8 cellular contexts compared by ENCODE assay signal in genomic region chr7:2520131-2520807, GRCh38. TPM values are rescaled to one million over a fixed set of nuclear protein-coding genes. Genes with fewer than 3 reads are reported as not detected.
DNase-seq lines count a peak whose midpoint lies in the region; ATAC-seq and TF ChIP-seq lines count a peak whose summit lies in the region.

No MANE protein-coding gene starts in this region.

- H3K27ac ChIP-seq in uterus: peak overlapping the region in 1 of 2 donors; percentile 67

- no peaks in the 10 kb centered on the region for H3K27me3 Mint-ChIP-seq in activated CD4-positive, alpha-beta T cell treated with anti-CD3 and anti-CD28 coated beads, Interleukin-2, amount 10 ng/mL, durations not matched to agents 7 days and 5 days
- no peaks in the 10 kb centered on the region for H3K27me3 Mint-ChIP-seq in MCF 10A (ENCODE audit: insufficient read depth, unreplicated experiment)
- H3K27me3 Mint-ChIP-seq in memory B cell: no peaks in the 10 kb centered on the region

- H3K36me3 ChIP-seq in NT2/D1 (ENCODE audit: insufficient read depth, insufficient read length, low read length) (peaks cover 13% of the 10 kb centered on the region), uterus (no peaks in the 10 kb centered on the region)

- peak overlapping the region; percentile 73 for H3K4me3 ChIP-seq in NT2/D1 (ENCODE audit: insufficient read length, low read depth)
- H3K4me3 ChIP-seq in uterus: peak overlapping the region; percentile 32 to 34

- peaks cover 54% of the 10 kb centered on the region for H3K27me3 ChIP-seq in NT2/D1 (ENCODE audit: insufficient read depth, insufficient read length)
- peaks cover 0 to 10% of the 10 kb centered on the region in 2 donors for H3K27me3 ChIP-seq in uterus

- POLR2A ChIA-PET in activated CD4-positive, alpha-beta T cell treated with anti-CD3 and anti-CD28 coated beads, Interleukin-2, amount 10 ng/mL, durations not matched to agents 7 days and 5 days (lab: Charles Lee): interaction anchor here (0.6 kb wide), 1 partner anchor 9 kb away, joined by 3 read pairs; no protein-coding TSS in a partner anchor
- POLR2A ChIA-PET in MCF 10A (lab: Yijun Ruan, JAX): interaction anchor here (0.6 to 1.5 kb wide), 4 partner anchors 10 to 153 kb away, joined by 3 to 5 read pairs (median 4); partner anchors contain the start of gene BRAT1

- H3K4me3 Mint-ChIP-seq in activated CD4-positive, alpha-beta T cell treated with anti-CD3 and anti-CD28 coated beads, Interleukin-2, amount 10 ng/mL, durations not matched to agents 7 days and 5 days: peak overlapping the region; percentile 97
- H3K4me3 Mint-ChIP-seq in MCF 10A (ENCODE audit: unreplicated experiment) (peak overlapping the region; percentile 75), memory B cell (peak overlapping the region; percentile 97)

- in situ Hi-C loops in GM13976 (cut with MboI; ENCODE audit: low sequenced_read_pairs, unreplicated experiment): no loop called here

- intact Hi-C loops in MCF 10A (cut with micrococcal nuclease) (loop anchor here (5.0 kb wide), 1 partner anchor 37 kb away; the partner anchor contains the start of genes BRAT1 and IQCE), uterus (cut with DNase I; ENCODE audit: low total_unique reads) (no loop called here)

- CTCF ChIA-PET in activated CD4-positive, alpha-beta T cell treated with anti-CD3 and anti-CD28 coated beads, Interleukin-2, amount 10 ng/mL, durations not matched to agents 7 days and 5 days (lab: Charles Lee): interaction anchor here (1.4 kb wide), 1 partner anchor 11 kb away, joined by 6 read pairs; no protein-coding TSS in a partner anchor
- CTCF ChIA-PET in MCF 10A (lab: Yijun Ruan, JAX): interaction anchor here (0.7 kb wide), 1 partner anchor 44 kb away, joined by 3 read pairs; no protein-coding TSS in a partner anchor

- DNase-seq in activated CD4-positive, alpha-beta T cell treated with anti-CD3 and anti-CD28 coated beads, Interleukin-2, amount 10 ng/mL, durations not matched to agents 7 days and 5 days: peak; percentile 29
- no peak for DNase-seq in activated CD4-positive, alpha-beta T cell treated with anti-CD3 and anti-CD28 coated beads for 1 hour
- DNase-seq in NT2/D1 (ENCODE audit: low read depth, low spot score): no peak
- peak; percentile 30 for DNase-seq in MCF 10A (ENCODE audit: unreplicated experiment)
- DNase-seq in memory B cell (ENCODE audit: low spot score in 2 of 2): no peak
- no peak for DNase-seq in uterus
- no peak for DNase-seq in GM13976 (ENCODE audit: low spot score)

- BruUV-seq in MCF 10A (replicated peaks; lab: Mats Ljungman, UMichigan): TSS peak; percentile 59

- peaks cover 20% of the 10 kb centered on the region for H3K4me1 Mint-ChIP-seq in activated CD4-positive, alpha-beta T cell treated with anti-CD3 and anti-CD28 coated beads, Interleukin-2, amount 10 ng/mL, durations not matched to agents 7 days and 5 days
- H3K4me1 Mint-ChIP-seq in MCF 10A (ENCODE audit: insufficient read depth, unreplicated experiment) (peaks cover 16% of the 10 kb centered on the region), memory B cell (peaks cover 29% of the 10 kb centered on the region)

- H3K9ac ChIP-seq in NT2/D1 (ENCODE audit: insufficient read length, low read depth): peak overlapping the region; percentile 86

- H3K4me1 ChIP-seq in NT2/D1 (ENCODE audit: insufficient read depth, insufficient read length) (peaks cover 56% of the 10 kb centered on the region), uterus (peaks cover 0 to 19% of the 10 kb centered on the region in 2 donors)

- no peak for TF ChIP-seq CTCF in MCF 10A (IDR thresholded peaks at IDR 0.05; ENCODE audit: unreplicated experiment)
- TF ChIP-seq CTCF in uterus (IDR thresholded peaks at IDR 0.05): no peak
- no peak for TF ChIP-seq CTCF in GM13976 (IDR thresholded peaks at IDR 0.05; ENCODE audit: borderline replicate concordance, control extremely low read depth, extremely low read depth, insufficient read depth, missing control alignments)

- H3K9me3 ChIP-seq in NT2/D1 (ENCODE audit: insufficient read depth, low read length): no peaks in the 10 kb centered on the region
- H3K9me3 ChIP-seq in uterus: no peaks in the 10 kb centered on the region

- no peak for ATAC-seq in memory B cell (ENCODE audit: low read depth)
- no peak for ATAC-seq in HG03521 (IDR thresholded peaks at IDR 0.05; ENCODE audit: unreplicated experiment)

- H3K9me3 Mint-ChIP-seq in activated CD4-positive, alpha-beta T cell treated with anti-CD3 and anti-CD28 coated beads, Interleukin-2, amount 10 ng/mL, durations not matched to agents 7 days and 5 days: no peaks in the 10 kb centered on the region
- H3K9me3 Mint-ChIP-seq in MCF 10A (ENCODE audit: unreplicated experiment) (no peaks in the 10 kb centered on the region), memory B cell (no peaks in the 10 kb centered on the region)

- H3K27ac Mint-ChIP-seq in activated CD4-positive, alpha-beta T cell treated with anti-CD3 and anti-CD28 coated beads, Interleukin-2, amount 10 ng/mL, durations not matched to agents 7 days and 5 days: peak overlapping the region; percentile 86
- H3K27ac Mint-ChIP-seq in MCF 10A (ENCODE audit: low read depth, unreplicated experiment): no peak overlapping the region
- H3K27ac Mint-ChIP-seq in memory B cell: peak overlapping the region; percentile 86

- no peak for TF ChIP-seq POLR2A in uterus (IDR thresholded peaks at IDR 0.05)

- H3K36me3 Mint-ChIP-seq in activated CD4-positive, alpha-beta T cell treated with anti-CD3 and anti-CD28 coated beads, Interleukin-2, amount 10 ng/mL, durations not matched to agents 7 days and 5 days (ENCODE audit: low read depth): peaks cover 25% of the 10 kb centered on the region
- no peaks in the 10 kb centered on the region for H3K36me3 Mint-ChIP-seq in MCF 10A (ENCODE audit: insufficient read depth, unreplicated experiment)
- peaks cover 17% of the 10 kb centered on the region for H3K36me3 Mint-ChIP-seq in memory B cell

RNA-seq across cellular contexts. Expression of gene LFNG, which starts 0.7 kb away (rescaled TPM):
- total RNA-seq in activated CD4-positive, alpha-beta T cell treated with anti-CD3 and anti-CD28 coated beads, Interleukin-2, amount 10 ng/mL, durations not matched to agents 7 days and 5 days: 100 to 1,000 TPM in 1 of 2 experiments, 10 to 100 TPM in 1; 93.3 to 109 TPM
- total RNA-seq in MCF 10A (2022): 1.7 and 2.4 TPM in 2 replicates
- total RNA-seq in uterus: 10 to 100 TPM in 2 of 4 donors, 1 to 10 TPM in 1, not detected in 1; 2.3 to 30.5 (median 26.5) TPM

RNA-seq across cellular contexts. Expression of gene BRAT1, which starts 35.1 kb away (rescaled TPM):
- 10 to 100 TPM; 40.0 to 43.9 TPM for total RNA-seq in activated CD4-positive, alpha-beta T cell treated with anti-CD3 and anti-CD28 coated beads, Interleukin-2, amount 10 ng/mL, durations not matched to agents 7 days and 5 days
- total RNA-seq in MCF 10A (2022): 15.4 and 18.0 TPM in 2 replicates
- total RNA-seq in uterus: 10 to 100 TPM; 10.3 to 44.3 (median 36.0) TPM

RNA-seq across cellular contexts. Expression of gene IQCE, which starts 38.5 kb away (rescaled TPM):
- 10 to 100 TPM; 13.8 to 15.5 TPM for total RNA-seq in activated CD4-positive, alpha-beta T cell treated with anti-CD3 and anti-CD28 coated beads, Interleukin-2, amount 10 ng/mL, durations not matched to agents 7 days and 5 days
- total RNA-seq in MCF 10A (2022): 16.7 and 23.9 TPM in 2 replicates
- 10 to 100 TPM in 3 of 4 donors, 1 to 10 TPM in 1; 6.8 to 28.0 (median 16.9) TPM for total RNA-seq in uterus

RNA-seq across cellular contexts. Expression of gene GRIFIN, which starts 44.1 kb away (rescaled TPM):
- not detected for total RNA-seq in activated CD4-positive, alpha-beta T cell treated with anti-CD3 and anti-CD28 coated beads, Interleukin-2, amount 10 ng/mL, durations not matched to agents 7 days and 5 days
- total RNA-seq in MCF 10A (2022): not detected in 2 replicates
- not detected for total RNA-seq in uterus

Comparison
In these comparisons a context has a peak if more than half of its experiments do, and no peak if none do; other contexts are left out.
1. DNase-seq: peak in activated CD4-positive, alpha-beta T cell treated with anti-CD3 and anti-CD28 coated beads, Interleukin-2, amount 10 ng/mL, durations not matched to agents 7 days and 5 days (single experiment) and MCF 10A (single experiment); none in activated CD4-positive, alpha-beta T cell treated with anti-CD3 and anti-CD28 coated beads for 1 hour (single experiment), NT2/D1 (single experiment), memory B cell (0 of 2), uterus (0 of 2) and GM13976 (single experiment).
2. Peak in every context shown above with its lines, with median percentiles within 50 percentile points of each other: H3K4me3 Mint-ChIP-seq.